In the genomic region with DNA sequence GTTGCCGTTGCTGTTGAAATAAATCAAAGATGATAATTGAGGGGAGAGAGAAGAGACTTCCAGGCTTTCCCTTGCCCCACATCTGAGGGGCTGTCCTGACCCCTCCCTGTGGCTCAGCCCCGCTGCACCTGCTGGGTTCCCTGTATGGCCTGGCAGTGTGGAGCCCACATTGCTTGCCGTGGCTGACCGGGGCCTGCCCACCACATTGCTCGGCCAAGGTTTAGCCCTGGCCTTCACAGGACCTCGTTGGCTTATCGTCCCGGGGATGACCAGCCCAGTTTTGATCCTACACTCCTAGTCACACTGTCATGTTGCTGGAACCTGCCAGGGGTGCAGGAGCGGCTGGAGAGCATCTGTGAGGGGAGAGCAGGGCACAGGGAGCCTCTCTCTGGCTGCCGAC, we compare ENCODE assay signal across 29 cellular contexts.
"Had no signal": no experiment of that assay in that cellular context is flagged by ENCODE, and none has a peak within 500 bp of the region (broad histone marks: within the 10 kb centered on the region; RNA-seq: fewer than 3 reads in every experiment).

No MANE protein-coding gene starts in this region.

- H3K4me3 ChIP-seq: coronary artery, esophagus muscularis mucosa, gastroesophageal sphincter, heart left ventricle, left ventricle myocardium inferior, lower lobe of right lung, pancreas, right lobe of liver, suprapubic skin, transverse colon, vagina had no signal

- DNase-seq: dermis blood vessel endothelial cell; effector memory CD4-positive, alpha-beta T cell; foreskin keratinocyte; heart left ventricle; immature natural killer cell; islet precursor cell; kidney glomerular epithelial cell; left colon; left ventricle myocardium inferior; lower lobe of right lung; naive thymus-derived CD8-positive, alpha-beta T cell; nephron progenitor cell; pancreas; right lobe of liver; small intestine; stimulated activated CD4-positive, alpha-beta T cell treated with anti-CD3 and anti-CD28 coated beads, Interleukin-12 subunit alpha, Interleukin-12 subunit beta, amount 100 ng/mL, for 4 hours; stimulated activated CD4-positive, alpha-beta T cell treated with anti-CD3 and anti-CD28 coated beads, Interleukin-1b, Interleukin-23, amount 100 ng/mL, for 48 hours; stimulated activated CD4-positive, alpha-beta T cell treated with anti-CD3 and anti-CD28 coated beads, Interleukin-4, amount 100 ng/mL, for 1 hour; stimulated activated CD8-positive, alpha-beta memory T cell treated with anti-CD3 and anti-CD28 coated beads, Interleukin-4, amount 100 ng/mL, for 48 hours; stimulated activated naive CD4-positive, alpha-beta T cell; stimulated activated naive CD8-positive, alpha-beta T cell treated with anti-CD3 and anti-CD28 coated beads, Interleukin-15, amount 100 ng/mL, for 72 hours; transverse colon had no signal

- H3K9me3 ChIP-seq: esophagus muscularis mucosa, gastroesophageal sphincter, heart left ventricle, left ventricle myocardium inferior, lower lobe of right lung, neutrophil, pancreas, right lobe of liver, suprapubic skin, transverse colon, vagina had no signal

- ATAC-seq: foreskin keratinocyte; gastroesophageal sphincter; heart left ventricle; left colon; lower lobe of right lung; naive thymus-derived CD8-positive, alpha-beta T cell; pancreas; right lobe of liver; stimulated activated naive CD8-positive, alpha-beta T cell treated with anti-CD3 and anti-CD28 coated beads, Interleukin-15, amount 100 ng/mL, for 72 hours had no signal

- H3K27me3 ChIP-seq: foreskin keratinocyte, neutrophil, right lobe of liver, vagina had no signal

- H3K4me1 ChIP-seq: esophagus muscularis mucosa, gastroesophageal sphincter, heart left ventricle, left ventricle myocardium inferior, lower lobe of right lung, pancreas, right lobe of liver, suprapubic skin, transverse colon, vagina had no signal

- FAIRE-seq: endothelial cell of umbilical vein, pancreas, small intestine had no signal

- H3K27ac ChIP-seq: coronary artery, esophagus muscularis mucosa, foreskin keratinocyte, gastroesophageal sphincter, heart left ventricle, left ventricle myocardium inferior, lower lobe of right lung, pancreas, right lobe of liver, suprapubic skin, transverse colon, vagina had no signal

- H3K36me3 ChIP-seq: esophagus muscularis mucosa, gastroesophageal sphincter, heart left ventricle, left ventricle myocardium inferior, lower lobe of right lung, neutrophil, pancreas, right lobe of liver, suprapubic skin, transverse colon, vagina had no signal
